Comparison of ENCODE assay signal across 1 cellular context in the genomic region with DNA sequence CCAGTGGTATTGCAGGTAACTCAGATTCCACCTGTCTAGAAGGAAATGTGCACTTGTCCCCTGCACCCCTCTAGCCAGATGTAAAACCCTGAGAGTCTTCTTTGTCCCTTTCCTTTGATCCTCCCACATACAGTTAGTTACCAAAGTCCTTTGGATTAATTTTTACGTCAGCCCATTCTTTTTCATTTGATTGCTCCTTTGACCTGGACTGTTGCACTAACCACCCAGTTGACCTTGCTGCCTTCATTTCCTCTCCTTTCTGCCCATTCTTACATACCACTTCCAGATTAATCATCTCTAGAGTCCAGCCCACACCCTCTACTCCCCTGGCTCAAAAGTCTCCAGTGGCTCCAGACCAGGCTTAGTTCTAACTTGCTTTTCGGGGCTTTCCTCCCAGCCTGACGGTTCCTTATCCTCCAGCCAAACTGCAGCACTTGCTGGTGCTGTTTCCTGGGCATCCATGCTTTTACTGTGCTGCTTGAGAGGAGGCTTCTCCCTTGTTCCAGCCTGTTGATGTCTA.
A peak's percentile ranks its signal among the peaks of the same experiment; 100 is the strongest.
TF ChIP-seq lines count a peak whose summit lies in the region.

No MANE protein-coding gene starts in this region.

TF ChIP-seq in HepG2, 621 proteins besides CTCF, POLR2A, EP300 and RAD21 (continued from another document and continues in another):
- TF ChIP-seq, protein P1, sequence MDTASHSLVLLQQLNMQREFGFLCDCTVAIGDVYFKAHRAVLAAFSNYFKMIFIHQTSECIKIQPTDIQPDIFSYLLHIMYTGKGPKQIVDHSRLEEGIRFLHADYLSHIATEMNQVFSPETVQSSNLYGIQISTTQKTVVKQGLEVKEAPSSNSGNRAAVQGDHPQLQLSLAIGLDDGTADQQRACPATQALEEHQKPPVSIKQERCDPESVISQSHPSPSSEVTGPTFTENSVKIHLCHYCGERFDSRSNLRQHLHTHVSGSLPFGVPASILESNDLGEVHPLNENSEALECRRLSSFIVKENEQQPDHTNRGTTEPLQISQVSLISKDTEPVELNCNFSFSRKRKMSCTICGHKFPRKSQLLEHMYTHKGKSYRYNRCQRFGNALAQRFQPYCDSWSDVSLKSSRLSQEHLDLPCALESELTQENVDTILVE (CRISPR knock-in tag; IDR thresholded peaks at IDR 0.05) = no peak
- TF ChIP-seq NFRKB (IDR thresholded peaks at IDR 0.05) (no peak), GATAD2A (CRISPR knock-in tag; IDR thresholded peaks at IDR 0.05) (peak; percentile 72), ASH2L (IDR thresholded peaks at IDR 0.05; ENCODE audit: insufficient read length, low read depth, low read length) (peak; percentile 84), ZNF781 (CRISPR knock-in tag; IDR thresholded peaks at IDR 0.05; ENCODE audit: borderline replicate concordance, not compliant biosample characterization) (no peak), ZFP90 (CRISPR knock-in tag; IDR thresholded peaks at IDR 0.05; ENCODE audit: borderline replicate concordance) (0 out of 2 replicates have a peak, but pooled peaks have one; percentile 55), THRA (CRISPR knock-in tag; IDR thresholded peaks at IDR 0.05; ENCODE audit: borderline replicate concordance) (peak; percentile 70), THYN1 (CRISPR knock-in tag; IDR thresholded peaks at IDR 0.05; ENCODE audit: borderline replicate concordance, low read depth) (no peak), ARNT (IDR thresholded peaks at IDR 0.05) (no peak), PATZ1 (CRISPR knock-in tag; IDR thresholded peaks at IDR 0.05) (peak; percentile 46; the same call in 1 of the 2 replicates), MTF2 (CRISPR knock-in tag; IDR thresholded peaks at IDR 0.05; ENCODE audit: borderline replicate concordance) (no peak), ZNF501 (CRISPR knock-in tag; IDR thresholded peaks at IDR 0.05) (0 out of 2 replicates have a peak, but pooled peaks have one; percentile 50), ESRRA (CRISPR knock-in tag; IDR thresholded peaks at IDR 0.05; ENCODE audit: low read depth) (peak; percentile 97), ZNF766 (CRISPR knock-in tag; IDR thresholded peaks at IDR 0.05; ENCODE audit: borderline replicate concordance) (0 out of 2 replicates have a peak, but pooled peaks have one; percentile 26), ZNF737 (CRISPR knock-in tag; IDR thresholded peaks at IDR 0.05; ENCODE audit: borderline replicate concordance) (no peak), ELF3 (CRISPR knock-in tag; IDR thresholded peaks at IDR 0.05) (peak; percentile 82), NR2C2 (CRISPR knock-in tag; IDR thresholded peaks at IDR 0.05; ENCODE audit: borderline replicate concordance) (peak; percentile 87), ZMYM4 (CRISPR knock-in tag; IDR thresholded peaks at IDR 0.05) (peak; percentile 58; the same call in 1 of the 2 replicates), NFKB2 (CRISPR knock-in tag; IDR thresholded peaks at IDR 0.05; ENCODE audit: borderline replicate concordance) (no peak), CBX5 (CRISPR knock-in tag; IDR thresholded peaks at IDR 0.05; ENCODE audit: borderline replicate concordance) (no peak), FOXP1 (IDR thresholded peaks at IDR 0.05) (no peak), FOXP1 (CRISPR knock-in tag; IDR thresholded peaks at IDR 0.05) (peak; percentile 43; the same call in 1 of the 2 replicates), DNMT1 (CRISPR knock-in tag; IDR thresholded peaks at IDR 0.05) (peak; percentile 70; the same call in 1 of the 2 replicates), MED8 (CRISPR knock-in tag; IDR thresholded peaks at IDR 0.05; ENCODE audit: insufficient replicate concordance) (peak; percentile 44), NFIC (IDR thresholded peaks at IDR 0.05; ENCODE audit: low read length) (peak; percentile 80), ERF (CRISPR knock-in tag; IDR thresholded peaks at IDR 0.05) (peak; percentile 64), ZNF432 (CRISPR knock-in tag; IDR thresholded peaks at IDR 0.05; ENCODE audit: borderline replicate concordance) (no peak), FOSL2 (CRISPR knock-in tag; IDR thresholded peaks at IDR 0.05) (peak; percentile 72), ZMYM2 (CRISPR knock-in tag; IDR thresholded peaks at IDR 0.05) (peak; percentile 83; the same call in 1 of the 2 replicates), ZNF709 (CRISPR knock-in tag; IDR thresholded peaks at IDR 0.05) (no peak; the same call in 1 of the 2 replicates), SALL1 (CRISPR knock-in tag; IDR thresholded peaks at IDR 0.05) (peak; percentile 91), MEF2D (CRISPR knock-in tag; IDR thresholded peaks at IDR 0.05) (peak; percentile 72; the same call in 1 of the 2 replicates), REPIN1 (CRISPR knock-in tag; IDR thresholded peaks at IDR 0.05; ENCODE audit: borderline replicate concordance, low read depth) (0 out of 2 replicates have a peak, but pooled peaks have one; percentile 49), ZNF430 (CRISPR knock-in tag; IDR thresholded peaks at IDR 0.05) (no peak), FOXK1 (CRISPR knock-in tag; IDR thresholded peaks at IDR 0.05; ENCODE audit: borderline replicate concordance, low read depth) (no peak), ZNF256 (CRISPR knock-in tag; conservative IDR thresholded peaks at IDR 0.05) (no peak), ETV5 (CRISPR knock-in tag; IDR thresholded peaks at IDR 0.05; ENCODE audit: borderline replicate concordance) (peak; percentile 92; the same call in 1 of the 2 replicates), RFX5 (IDR thresholded peaks at IDR 0.05; ENCODE audit: low read depth, low read length) (no peak), ZKSCAN5 (CRISPR knock-in tag; IDR thresholded peaks at IDR 0.05) (peak; percentile 79; the same call in 1 of the 2 replicates), IKZF4 (CRISPR knock-in tag; IDR thresholded peaks at IDR 0.05; ENCODE audit: borderline replicate concordance, low read depth, not compliant biosample characterization) (peak; percentile 13), CBFB (CRISPR knock-in tag; IDR thresholded peaks at IDR 0.05) (0 out of 2 replicates have a peak, but pooled peaks have one; percentile 38), HNF4G (IDR thresholded peaks at IDR 0.05; ENCODE audit: borderline replicate concordance, low read depth, low read length) (peak; percentile 90), HNF4G (CRISPR knock-in tag; IDR thresholded peaks at IDR 0.05; ENCODE audit: borderline replicate concordance, low read depth) (peak; percentile 69; the same call in 1 of the 2 replicates), NCOA2 (CRISPR knock-in tag; IDR thresholded peaks at IDR 0.05) (peak; percentile 80), RELA (CRISPR knock-in tag; IDR thresholded peaks at IDR 0.05) (no peak), ZNF331 (CRISPR knock-in tag; IDR thresholded peaks at IDR 0.05) (no peak), NRL (CRISPR knock-in tag; IDR thresholded peaks at IDR 0.05; ENCODE audit: borderline replicate concordance) (no peak), ZNF660 (CRISPR knock-in tag; IDR thresholded peaks at IDR 0.05; ENCODE audit: borderline replicate concordance, low read depth) (no peak), DBP (CRISPR knock-in tag; IDR thresholded peaks at IDR 0.05; ENCODE audit: not compliant biosample characterization) (no peak), ZNF235 (CRISPR knock-in tag; IDR thresholded peaks at IDR 0.05; ENCODE audit: borderline replicate concordance) (no peak), MIXL1 (CRISPR knock-in tag; IDR thresholded peaks at IDR 0.05) (peak; percentile 84), RFXAP (CRISPR knock-in tag; IDR thresholded peaks at IDR 0.05; ENCODE audit: borderline replicate concordance) (no peak), CEBPB (IDR thresholded peaks at IDR 0.05; ENCODE audit: borderline replicate concordance, low read depth, low read length) (peak; percentile 79), ZNF414 (CRISPR knock-in tag; IDR thresholded peaks at IDR 0.05) (peak; percentile 79; the same call in 1 of the 2 replicates)
- TF ChIP-seq, protein P2, sequence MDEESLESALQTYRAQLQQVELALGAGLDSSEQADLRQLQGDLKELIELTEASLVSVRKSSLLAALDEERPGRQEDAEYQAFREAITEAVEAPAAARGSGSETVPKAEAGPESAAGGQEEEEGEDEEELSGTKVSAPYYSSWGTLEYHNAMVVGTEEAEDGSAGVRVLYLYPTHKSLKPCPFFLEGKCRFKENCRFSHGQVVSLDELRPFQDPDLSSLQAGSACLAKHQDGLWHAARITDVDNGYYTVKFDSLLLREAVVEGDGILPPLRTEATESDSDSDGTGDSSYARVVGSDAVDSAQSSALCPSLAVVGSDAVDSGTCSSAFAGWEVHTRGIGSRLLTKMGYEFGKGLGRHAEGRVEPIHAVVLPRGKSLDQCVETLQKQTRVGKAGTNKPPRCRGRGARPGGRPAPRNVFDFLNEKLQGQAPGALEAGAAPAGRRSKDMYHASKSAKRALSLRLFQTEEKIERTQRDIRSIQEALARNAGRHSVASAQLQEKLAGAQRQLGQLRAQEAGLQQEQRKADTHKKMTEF (CRISPR knock-in tag; IDR thresholded peaks at IDR 0.05) = peak; percentile 56; the same call in 1 of the 2 replicates
- TF ChIP-seq, protein P3, sequence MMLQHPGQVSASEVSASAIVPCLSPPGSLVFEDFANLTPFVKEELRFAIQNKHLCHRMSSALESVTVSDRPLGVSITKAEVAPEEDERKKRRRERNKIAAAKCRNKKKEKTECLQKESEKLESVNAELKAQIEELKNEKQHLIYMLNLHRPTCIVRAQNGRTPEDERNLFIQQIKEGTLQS (CRISPR knock-in tag; IDR thresholded peaks at IDR 0.05) = no peak
- TF ChIP-seq, protein P4, sequence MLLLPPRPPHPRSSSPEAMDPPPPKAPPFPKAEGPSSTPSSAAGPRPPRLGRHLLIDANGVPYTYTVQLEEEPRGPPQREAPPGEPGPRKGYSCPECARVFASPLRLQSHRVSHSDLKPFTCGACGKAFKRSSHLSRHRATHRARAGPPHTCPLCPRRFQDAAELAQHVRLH (CRISPR knock-in tag; IDR thresholded peaks at IDR 0.05; ENCODE audit: borderline replicate concordance, low read depth) = peak; percentile 44; the same call in 1 of the 2 replicates
- TF ChIP-seq, protein P5, sequence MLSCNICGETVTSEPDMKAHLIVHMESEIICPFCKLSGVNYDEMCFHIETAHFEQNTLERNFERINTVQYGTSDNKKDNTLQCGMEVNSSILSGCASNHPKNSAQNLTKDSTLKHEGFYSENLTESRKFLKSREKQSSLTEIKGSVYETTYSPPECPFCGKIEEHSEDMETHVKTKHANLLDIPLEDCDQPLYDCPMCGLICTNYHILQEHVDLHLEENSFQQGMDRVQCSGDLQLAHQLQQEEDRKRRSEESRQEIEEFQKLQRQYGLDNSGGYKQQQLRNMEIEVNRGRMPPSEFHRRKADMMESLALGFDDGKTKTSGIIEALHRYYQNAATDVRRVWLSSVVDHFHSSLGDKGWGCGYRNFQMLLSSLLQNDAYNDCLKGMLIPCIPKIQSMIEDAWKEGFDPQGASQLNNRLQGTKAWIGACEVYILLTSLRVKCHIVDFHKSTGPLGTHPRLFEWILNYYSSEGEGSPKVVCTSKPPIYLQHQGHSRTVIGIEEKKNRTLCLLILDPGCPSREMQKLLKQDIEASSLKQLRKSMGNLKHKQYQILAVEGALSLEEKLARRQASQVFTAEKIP (CRISPR knock-in tag; IDR thresholded peaks at IDR 0.05; ENCODE audit: borderline replicate concordance) = no peak
- TF ChIP-seq, protein P6, sequence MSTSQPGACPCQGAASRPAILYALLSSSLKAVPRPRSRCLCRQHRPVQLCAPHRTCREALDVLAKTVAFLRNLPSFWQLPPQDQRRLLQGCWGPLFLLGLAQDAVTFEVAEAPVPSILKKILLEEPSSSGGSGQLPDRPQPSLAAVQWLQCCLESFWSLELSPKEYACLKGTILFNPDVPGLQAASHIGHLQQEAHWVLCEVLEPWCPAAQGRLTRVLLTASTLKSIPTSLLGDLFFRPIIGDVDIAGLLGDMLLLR (CRISPR knock-in tag; IDR thresholded peaks at IDR 0.05) = no peak
- TF ChIP-seq, protein P7, sequence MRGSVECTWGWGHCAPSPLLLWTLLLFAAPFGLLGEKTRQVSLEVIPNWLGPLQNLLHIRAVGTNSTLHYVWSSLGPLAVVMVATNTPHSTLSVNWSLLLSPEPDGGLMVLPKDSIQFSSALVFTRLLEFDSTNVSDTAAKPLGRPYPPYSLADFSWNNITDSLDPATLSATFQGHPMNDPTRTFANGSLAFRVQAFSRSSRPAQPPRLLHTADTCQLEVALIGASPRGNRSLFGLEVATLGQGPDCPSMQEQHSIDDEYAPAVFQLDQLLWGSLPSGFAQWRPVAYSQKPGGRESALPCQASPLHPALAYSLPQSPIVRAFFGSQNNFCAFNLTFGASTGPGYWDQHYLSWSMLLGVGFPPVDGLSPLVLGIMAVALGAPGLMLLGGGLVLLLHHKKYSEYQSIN (CRISPR knock-in tag; IDR thresholded peaks at IDR 0.05; ENCODE audit: borderline replicate concordance) = no peak
